1 cellular context compared by ENCODE assay signal in the genomic region with DNA sequence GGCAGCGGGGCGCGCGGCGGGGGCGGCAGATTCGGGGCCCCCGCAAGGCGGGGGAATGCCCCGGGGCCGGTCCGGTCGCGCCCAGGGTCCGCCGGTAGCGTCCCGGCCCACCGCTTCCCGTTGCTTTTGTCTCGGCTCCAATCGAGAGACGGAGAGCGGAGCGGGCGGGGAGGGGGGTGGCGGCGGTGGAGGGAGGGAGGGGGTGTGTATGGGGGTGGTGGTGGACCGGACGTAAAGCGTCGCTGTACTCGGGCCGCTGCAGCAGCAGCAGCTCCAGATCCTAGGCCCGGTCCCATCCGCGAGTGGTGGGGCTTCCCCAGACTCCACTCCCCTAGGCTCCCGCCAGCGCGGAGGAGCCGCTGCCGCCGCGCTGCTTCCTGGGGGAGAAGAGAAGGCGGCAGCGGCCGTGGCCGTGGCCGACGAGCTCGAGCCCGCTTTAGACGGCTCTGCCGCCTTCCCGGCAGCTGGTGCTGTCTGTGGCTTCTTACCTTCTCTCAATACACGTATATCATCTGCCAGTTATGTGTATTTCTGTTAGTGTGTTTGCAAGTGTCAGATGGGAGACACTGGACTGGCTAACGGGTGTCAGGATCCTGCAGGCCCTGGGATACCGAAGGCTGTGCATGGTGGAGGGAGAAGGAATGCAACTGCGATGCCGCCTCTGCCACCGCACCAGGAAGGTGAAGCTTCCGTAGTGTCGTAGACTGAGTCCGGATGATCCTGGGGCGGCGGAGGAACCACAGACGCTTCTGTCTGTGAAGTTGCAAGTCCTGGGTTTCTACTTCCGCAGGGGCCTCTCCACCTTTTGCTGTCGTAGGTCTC.
TF ChIP-seq lines count a peak whose summit lies in the region.

No MANE protein-coding gene starts in this region.

TF ChIP-seq in HepG2, 621 proteins besides CTCF, POLR2A, EP300 and RAD21 (continued from another document and continues in another):
- TF ChIP-seq ZBTB14 (CRISPR knock-in tag; IDR thresholded peaks at IDR 0.05) (no peak), ZNF598 (CRISPR knock-in tag; IDR thresholded peaks at IDR 0.05; ENCODE audit: borderline replicate concordance) (0 out of 2 replicates have a peak, but pooled peaks have one; percentile 55), RBFOX2 (IDR thresholded peaks at IDR 0.05; ENCODE audit: low read depth, low read length) (peak; percentile 86), SALL2 (CRISPR knock-in tag; IDR thresholded peaks at IDR 0.05) (no peak), CBFB (CRISPR knock-in tag; IDR thresholded peaks at IDR 0.05) (peak; percentile 48; the same call in 1 of the 2 replicates), ZNF24 (IDR thresholded peaks at IDR 0.05) (no peak), ZNF484 (CRISPR knock-in tag; IDR thresholded peaks at IDR 0.05; ENCODE audit: borderline replicate concordance, low read depth) (no peak), ZBED4 (CRISPR knock-in tag; IDR thresholded peaks at IDR 0.05; ENCODE audit: borderline replicate concordance) (no peak), TRIM22 (IDR thresholded peaks at IDR 0.05) (no peak), ZGPAT (CRISPR knock-in tag; IDR thresholded peaks at IDR 0.05) (peak; percentile 34; the same call in 1 of the 2 replicates), POLR2G (IDR thresholded peaks at IDR 0.05; ENCODE audit: low read depth, low read length) (no peak), PHF20 (CRISPR knock-in tag; IDR thresholded peaks at IDR 0.05) (no peak), ZNF530 (CRISPR knock-in tag; IDR thresholded peaks at IDR 0.05; ENCODE audit: low read depth) (no peak), HCFC1 (IDR thresholded peaks at IDR 0.05; ENCODE audit: low read depth, low read length) (peak; percentile 11; the same call in 1 of the 2 replicates), ZNF10 (CRISPR knock-in tag; IDR thresholded peaks at IDR 0.05; ENCODE audit: borderline replicate concordance, low read depth) (no peak), TP53 (CRISPR knock-in tag; conservative IDR thresholded peaks at IDR 0.05) (no peak), YEATS4 (CRISPR knock-in tag; IDR thresholded peaks at IDR 0.05; ENCODE audit: borderline replicate concordance) (no peak), RNF2 (conservative IDR thresholded peaks at IDR 0.05; ENCODE audit: low read depth) (no peak), KDM5A (IDR thresholded peaks at IDR 0.05; ENCODE audit: borderline replicate concordance, low read length) (peak; percentile 57; the same call in 1 of the 2 replicates), ZNF12 (CRISPR knock-in tag; IDR thresholded peaks at IDR 0.05) (no peak), SPEN (CRISPR knock-in tag; IDR thresholded peaks at IDR 0.05; ENCODE audit: low read depth) (peak; percentile 35; the same call in 1 of the 2 replicates), RXRA (CRISPR knock-in tag; IDR thresholded peaks at IDR 0.05) (no peak), SP5 (CRISPR knock-in tag; IDR thresholded peaks at IDR 0.05; ENCODE audit: borderline replicate concordance, low read depth) (no peak), ZNF777 (CRISPR knock-in tag; IDR thresholded peaks at IDR 0.05) (peak; percentile 82; the same call in 1 of the 2 replicates), CHCHD3 (CRISPR knock-in tag; IDR thresholded peaks at IDR 0.05) (0 out of 2 replicates have a peak, but pooled peaks have one; percentile 19), KMT2B (CRISPR knock-in tag; IDR thresholded peaks at IDR 0.05) (peak; percentile 53; the same call in 1 of the 2 replicates), ZNF281 (CRISPR knock-in tag; IDR thresholded peaks at IDR 0.05; ENCODE audit: borderline replicate concordance) (no peak), ZFX (CRISPR knock-in tag; IDR thresholded peaks at IDR 0.05; ENCODE audit: low read depth) (peak; percentile 55), ZNF547 (CRISPR knock-in tag; IDR thresholded peaks at IDR 0.05) (no peak), TEAD3 (CRISPR knock-in tag; optimal IDR thresholded peaks at IDR 0.05; ENCODE audit: borderline replicate concordance) (no peak), SAP130 (CRISPR knock-in tag; IDR thresholded peaks at IDR 0.05; ENCODE audit: low read depth) (peak; percentile 53)
- TF ChIP-seq, protein P1, sequence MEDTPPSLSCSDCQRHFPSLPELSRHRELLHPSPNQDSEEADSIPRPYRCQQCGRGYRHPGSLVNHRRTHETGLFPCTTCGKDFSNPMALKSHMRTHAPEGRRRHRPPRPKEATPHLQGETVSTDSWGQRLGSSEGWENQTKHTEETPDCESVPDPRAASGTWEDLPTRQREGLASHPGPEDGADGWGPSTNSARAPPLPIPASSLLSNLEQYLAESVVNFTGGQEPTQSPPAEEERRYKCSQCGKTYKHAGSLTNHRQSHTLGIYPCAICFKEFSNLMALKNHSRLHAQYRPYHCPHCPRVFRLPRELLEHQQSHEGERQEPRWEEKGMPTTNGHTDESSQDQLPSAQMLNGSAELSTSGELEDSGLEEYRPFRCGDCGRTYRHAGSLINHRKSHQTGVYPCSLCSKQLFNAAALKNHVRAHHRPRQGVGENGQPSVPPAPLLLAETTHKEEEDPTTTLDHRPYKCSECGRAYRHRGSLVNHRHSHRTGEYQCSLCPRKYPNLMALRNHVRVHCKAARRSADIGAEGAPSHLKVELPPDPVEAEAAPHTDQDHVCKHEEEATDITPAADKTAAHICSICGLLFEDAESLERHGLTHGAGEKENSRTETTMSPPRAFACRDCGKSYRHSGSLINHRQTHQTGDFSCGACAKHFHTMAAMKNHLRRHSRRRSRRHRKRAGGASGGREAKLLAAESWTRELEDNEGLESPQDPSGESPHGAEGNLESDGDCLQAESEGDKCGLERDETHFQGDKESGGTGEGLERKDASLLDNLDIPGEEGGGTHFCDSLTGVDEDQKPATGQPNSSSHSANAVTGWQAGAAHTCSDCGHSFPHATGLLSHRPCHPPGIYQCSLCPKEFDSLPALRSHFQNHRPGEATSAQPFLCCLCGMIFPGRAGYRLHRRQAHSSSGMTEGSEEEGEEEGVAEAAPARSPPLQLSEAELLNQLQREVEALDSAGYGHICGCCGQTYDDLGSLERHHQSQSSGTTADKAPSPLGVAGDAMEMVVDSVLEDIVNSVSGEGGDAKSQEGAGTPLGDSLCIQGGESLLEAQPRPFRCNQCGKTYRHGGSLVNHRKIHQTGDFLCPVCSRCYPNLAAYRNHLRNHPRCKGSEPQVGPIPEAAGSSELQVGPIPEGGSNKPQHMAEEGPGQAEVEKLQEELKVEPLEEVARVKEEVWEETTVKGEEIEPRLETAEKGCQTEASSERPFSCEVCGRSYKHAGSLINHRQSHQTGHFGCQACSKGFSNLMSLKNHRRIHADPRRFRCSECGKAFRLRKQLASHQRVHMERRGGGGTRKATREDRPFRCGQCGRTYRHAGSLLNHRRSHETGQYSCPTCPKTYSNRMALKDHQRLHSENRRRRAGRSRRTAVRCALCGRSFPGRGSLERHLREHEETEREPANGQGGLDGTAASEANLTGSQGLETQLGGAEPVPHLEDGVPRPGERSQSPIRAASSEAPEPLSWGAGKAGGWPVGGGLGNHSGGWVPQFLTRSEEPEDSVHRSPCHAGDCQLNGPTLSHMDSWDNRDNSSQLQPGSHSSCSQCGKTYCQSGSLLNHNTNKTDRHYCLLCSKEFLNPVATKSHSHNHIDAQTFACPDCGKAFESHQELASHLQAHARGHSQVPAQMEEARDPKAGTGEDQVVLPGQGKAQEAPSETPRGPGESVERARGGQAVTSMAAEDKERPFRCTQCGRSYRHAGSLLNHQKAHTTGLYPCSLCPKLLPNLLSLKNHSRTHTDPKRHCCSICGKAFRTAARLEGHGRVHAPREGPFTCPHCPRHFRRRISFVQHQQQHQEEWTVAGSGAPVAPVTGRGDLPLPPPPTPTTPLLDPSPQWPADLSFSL (CRISPR knock-in tag; IDR thresholded peaks at IDR 0.05): 0 out of 2 replicates have a peak, but pooled peaks have one; percentile 25
- TF ChIP-seq, protein P2, sequence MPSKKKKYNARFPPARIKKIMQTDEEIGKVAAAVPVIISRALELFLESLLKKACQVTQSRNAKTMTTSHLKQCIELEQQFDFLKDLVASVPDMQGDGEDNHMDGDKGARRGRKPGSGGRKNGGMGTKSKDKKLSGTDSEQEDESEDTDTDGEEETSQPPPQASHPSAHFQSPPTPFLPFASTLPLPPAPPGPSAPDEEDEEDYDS (CRISPR knock-in tag; IDR thresholded peaks at IDR 0.05): 0 out of 2 replicates have a peak, but pooled peaks have one; percentile 23
- TF ChIP-seq, protein P3, sequence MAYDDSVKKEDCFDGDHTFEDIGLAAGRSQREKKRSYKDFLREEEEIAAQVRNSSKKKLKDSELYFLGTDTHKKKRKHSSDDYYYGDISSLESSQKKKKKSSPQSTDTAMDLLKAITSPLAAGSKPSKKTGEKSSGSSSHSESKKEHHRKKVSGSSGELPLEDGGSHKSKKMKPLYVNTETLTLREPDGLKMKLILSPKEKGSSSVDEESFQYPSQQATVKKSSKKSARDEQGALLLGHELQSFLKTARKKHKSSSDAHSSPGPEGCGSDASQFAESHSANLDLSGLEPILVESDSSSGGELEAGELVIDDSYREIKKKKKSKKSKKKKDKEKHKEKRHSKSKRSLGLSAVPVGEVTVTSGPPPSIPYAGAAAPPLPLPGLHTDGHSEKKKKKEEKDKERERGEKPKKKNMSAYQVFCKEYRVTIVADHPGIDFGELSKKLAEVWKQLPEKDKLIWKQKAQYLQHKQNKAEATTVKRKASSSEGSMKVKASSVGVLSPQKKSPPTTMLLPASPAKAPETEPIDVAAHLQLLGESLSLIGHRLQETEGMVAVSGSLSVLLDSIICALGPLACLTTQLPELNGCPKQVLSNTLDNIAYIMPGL (CRISPR knock-in tag; IDR thresholded peaks at IDR 0.05; ENCODE audit: borderline replicate concordance in 1 of 2, low read depth in 1 of 2): peak in 1 of 2 experiments; percentile 28; a peak in 1 of 4 replicates
